ENCODE assay signal across 8 cellular contexts in genomic region chr16:30185683-30186421, GRCh38. TPM values are rescaled to one million over a fixed set of nuclear protein-coding genes. Genes with fewer than 3 reads are reported as not detected.
DNase-seq lines count a peak whose midpoint lies in the region; ATAC-seq and TF ChIP-seq lines count a peak whose summit lies in the region.

No MANE protein-coding gene starts in this region.

- peak overlapping the region; percentile 93 to 99 for H3K27ac Mint-ChIP-seq in T-cell
- peak overlapping the region; percentile 98 for H3K27ac Mint-ChIP-seq in activated naive CD8-positive, alpha-beta T cell
- peak overlapping the region; percentile 93 to 97 (median 96) for H3K27ac Mint-ChIP-seq in naive thymus-derived CD4-positive, alpha-beta T cell

- peaks cover 9 to 35% (median 26%) of the 10 kb centered on the region in 3 experiments for H3K36me3 ChIP-seq in naive thymus-derived CD4-positive, alpha-beta T cell (ENCODE audit: control insufficient read depth in 2 of 3, insufficient read depth in 3 of 3, low read length in 3 of 3)
- no peaks in the 10 kb centered on the region for H3K36me3 ChIP-seq in thoracic aorta

- DNase-seq in T-cell (peak; percentile 74 to 90 (median 83)), thoracic aorta (ENCODE audit: low spot score) (no peak), HUDEP-2 (lab: John Stamatoyannopoulos, UW; ENCODE audit: unreplicated experiment in 76 of 76) (no peak), dedifferentiated amniotic fluid mesenchymal stem cell (ENCODE audit: extremely low spot score) (no peak)
- DNase-seq in naive thymus-derived CD4-positive, alpha-beta T cell, result peak; percentile 54 to 91 (median 89)

- peak overlapping the region; percentile 85 for H3K27ac ChIP-seq in naive thymus-derived CD4-positive, alpha-beta T cell (ENCODE audit: low read depth, low read length)
- H3K27ac ChIP-seq in thoracic aorta, result no peak overlapping the region

- peaks cover 31 to 38% (median 36%) of the 10 kb centered on the region in 3 donors for H3K4me1 Mint-ChIP-seq in T-cell
- peaks cover 25% of the 10 kb centered on the region for H3K4me1 Mint-ChIP-seq in activated naive CD8-positive, alpha-beta T cell (ENCODE audit: low read depth)
- H3K4me1 Mint-ChIP-seq in naive thymus-derived CD4-positive, alpha-beta T cell, result peaks cover 18 to 34% (median 26%) of the 10 kb centered on the region in 7 donors

- H3K4me3 ChIP-seq in naive thymus-derived CD4-positive, alpha-beta T cell (ENCODE audit: low read length), result peak overlapping the region; percentile 100
- peak overlapping the region; percentile 73 for H3K4me3 ChIP-seq in thoracic aorta

- CTCF ChIA-PET in T-cell (lab: Charles Lee), result interaction anchor here in 1 of 2 donors (0.5 to 1.7 kb wide), 8 partner anchors 43 to 370 kb away, joined by 3 to 13 read pairs (median 4); partner anchors contain the start of genes PAGR1, TBC1D10B and TBX6
- CTCF ChIA-PET in naive thymus-derived CD4-positive, alpha-beta T cell (lab: Charles Lee), result interaction anchor here (0.6 to 2.8 kb wide), 5 partner anchors 66 to 153 kb away, joined by 3 to 16 read pairs (median 4); partner anchors contain the start of gene TBX6

- H3K27me3 ChIP-seq in naive thymus-derived CD4-positive, alpha-beta T cell (ENCODE audit: control insufficient read depth in 2 of 2, insufficient read depth in 2 of 2, low read length in 2 of 2), result no peaks in the 10 kb centered on the region
- no peaks in the 10 kb centered on the region for H3K27me3 ChIP-seq in thoracic aorta (replicated peaks; ENCODE audit: insufficient read depth)

- TF ChIP-seq CTCF in thoracic aorta (IDR thresholded peaks at IDR 0.05), result no peak

- intact Hi-C loops in naive thymus-derived CD4-positive, alpha-beta T cell (cut with micrococcal nuclease), result no loop called here

- H3K4me1 ChIP-seq in naive thymus-derived CD4-positive, alpha-beta T cell (ENCODE audit: control insufficient read depth in 2 of 2, insufficient read depth in 2 of 2, low read length in 2 of 2), result peaks cover 28 to 36% of the 10 kb centered on the region in 2 donors
- peaks cover 6 to 10% of the 10 kb centered on the region in 2 donors for H3K4me1 ChIP-seq in thoracic aorta (ENCODE audit: control insufficient read depth in 1 of 2, low read depth in 2 of 2)

- H3K9me3 ChIP-seq in naive thymus-derived CD4-positive, alpha-beta T cell (ENCODE audit: control insufficient read depth in 2 of 3, low read length in 3 of 3), result no peaks in the 10 kb centered on the region
- no peaks in the 10 kb centered on the region for H3K9me3 ChIP-seq in thoracic aorta

- H3K27me3 Mint-ChIP-seq in T-cell, result no peaks in the 10 kb centered on the region
- H3K27me3 Mint-ChIP-seq in activated naive CD8-positive, alpha-beta T cell, result no peaks in the 10 kb centered on the region
- no peaks in the 10 kb centered on the region for H3K27me3 Mint-ChIP-seq in naive thymus-derived CD4-positive, alpha-beta T cell

- POLR2A ChIA-PET in T-cell (lab: Charles Lee), result interaction anchor here (0.5 to 0.6 kb wide), 5 partner anchors 70 to 448 kb away, joined by 3 to 6 read pairs (median 4); no protein-coding TSS in a partner anchor
- POLR2A ChIA-PET in naive thymus-derived CD4-positive, alpha-beta T cell (lab: Charles Lee), result interaction anchor here (0.6 to 7.7 kb wide), 29 partner anchors 10 to 473 kb away, joined by 3 to 216 read pairs (median 4); partner anchors contain the start of genes ALDOA, C16orf54, DCTPP1 and GDPD3

- H3K9me3 Mint-ChIP-seq in T-cell, result no peaks in the 10 kb centered on the region
- H3K9me3 Mint-ChIP-seq in activated naive CD8-positive, alpha-beta T cell (ENCODE audit: low read depth), result no peaks in the 10 kb centered on the region
- peaks cover 0 to 5% (median 0%) of the 10 kb centered on the region in 11 donors for H3K9me3 Mint-ChIP-seq in naive thymus-derived CD4-positive, alpha-beta T cell

- ATAC-seq in GM21576 (IDR thresholded peaks at IDR 0.05; ENCODE audit: unreplicated experiment) (peak; percentile 29), T-cell (replicated peaks in 1 of 4) (peak; percentile 50 to 58 (median 53)), thoracic aorta (ENCODE audit: insufficient number of reproducible peaks, low FRiP score, low read depth) (no peak), HG02938 (IDR thresholded peaks at IDR 0.05; ENCODE audit: unreplicated experiment) (no peak)
- ATAC-seq in naive thymus-derived CD4-positive, alpha-beta T cell, result peak; percentile 66

- H3K36me3 Mint-ChIP-seq in T-cell, result peaks cover 27% of the 10 kb centered on the region
- peaks cover 7% of the 10 kb centered on the region for H3K36me3 Mint-ChIP-seq in activated naive CD8-positive, alpha-beta T cell
- peaks cover 4 to 38% (median 21%) of the 10 kb centered on the region in 5 donors for H3K36me3 Mint-ChIP-seq in naive thymus-derived CD4-positive, alpha-beta T cell

- H3K4me3 Mint-ChIP-seq in T-cell, result peak overlapping the region; percentile 94 to 98 (median 97)
- peak overlapping the region; percentile 98 for H3K4me3 Mint-ChIP-seq in activated naive CD8-positive, alpha-beta T cell
- H3K4me3 Mint-ChIP-seq in naive thymus-derived CD4-positive, alpha-beta T cell, result peak overlapping the region; percentile 96 to 99 (median 98)

RNA-seq across cellular contexts. Expression of gene CORO1A, which starts 2.5 kb away (rescaled TPM):
- total RNA-seq in T-cell (1,000 to 10,000 TPM in 2 of 5 donors, 100 to 1,000 TPM in 3; 708 to 1,286 (median 987) TPM), thoracic aorta (10 to 100 TPM; 78.1 to 87.8 TPM)
- 1,000 to 10,000 TPM in 1 of 5 experiments, 100 to 1,000 TPM in 4; 609 to 1,666 (median 826) TPM for total RNA-seq in naive thymus-derived CD4-positive, alpha-beta T cell
- 1,000 to 10,000 TPM; 1,289 to 1,601 TPM for polyA plus RNA-seq in naive thymus-derived CD4-positive, alpha-beta T cell

RNA-seq across cellular contexts. Expression of gene BOLA2B, which starts 7.6 kb away (rescaled TPM):
- total RNA-seq in T-cell, result 100 to 1,000 TPM in 3 of 5 donors, 10 to 100 TPM in 2; 47.0 to 115 (median 100) TPM
- 100 to 1,000 TPM in 1 of 5 experiments, 10 to 100 TPM in 4; 51.3 to 173 (median 69.8) TPM for total RNA-seq in naive thymus-derived CD4-positive, alpha-beta T cell
- 100 to 1,000 TPM; 168 to 205 TPM for polyA plus RNA-seq in naive thymus-derived CD4-positive, alpha-beta T cell
- total RNA-seq in thoracic aorta, result 100 to 1,000 TPM in 1 of 2 donors, 10 to 100 TPM in 1; 83.4 to 224 TPM

RNA-seq across cellular contexts. Expression of gene SLX1A, which starts 7.8 kb away (rescaled TPM):
- total RNA-seq in T-cell (100 to 1,000 TPM in 2 of 5 donors, 10 to 100 TPM in 3; 31.6 to 114 (median 86.4) TPM), thoracic aorta (10 to 100 TPM; 20.1 to 43.6 TPM)
- total RNA-seq in naive thymus-derived CD4-positive, alpha-beta T cell, result 10 to 100 TPM; 41.8 to 84.5 (median 49.5) TPM
- 10 to 100 TPM; 36.4 to 40.0 TPM for polyA plus RNA-seq in naive thymus-derived CD4-positive, alpha-beta T cell

RNA-seq across cellular contexts. Expression of gene SULT1A3, which starts 13.2 kb away (rescaled TPM):
- total RNA-seq in T-cell (10 to 100 TPM; 25.8 to 42.6 (median 30.8) TPM), thoracic aorta (10 to 100 TPM; 11.1 to 15.6 TPM)
- total RNA-seq in naive thymus-derived CD4-positive, alpha-beta T cell, result 10 to 100 TPM; 25.3 to 34.8 (median 32.8) TPM
- 1 to 10 TPM in 1 of 2 donors, under 1 TPM in 1; 0.51 to 1.1 TPM for polyA plus RNA-seq in naive thymus-derived CD4-positive, alpha-beta T cell

Comparison
In these comparisons a context has a peak if more than half of its experiments do, and no peak if none do; other contexts are left out.
1. ATAC-seq: peak in GM21576 (single experiment), T-cell (4 of 4) and naive thymus-derived CD4-positive, alpha-beta T cell (single experiment); none in thoracic aorta (single experiment) and HG02938 (single experiment).
2. DNase-seq: peak in T-cell (34 of 34) and naive thymus-derived CD4-positive, alpha-beta T cell (9 of 9); none in thoracic aorta (single experiment), HUDEP-2 (0 of 76) and dedifferentiated amniotic fluid mesenchymal stem cell (single experiment).
3. RNA of gene CORO1A, which starts 2.5 kb away (total RNA-seq): 708 to 1,286 TPM in T-cell and 609 to 1,666 TPM in naive thymus-derived CD4-positive, alpha-beta T cell; 78.1 to 87.8 TPM in thoracic aorta; every median in the first group is over 4 times any median in the second.
4. Peak in every context shown above with its lines, with median percentiles within 50 percentile points of each other: H3K27ac Mint-ChIP-seq and H3K4me3 Mint-ChIP-seq.